Comparison of ENCODE assay signal across 8 cellular contexts in genomic region chr5:60677831-60678664, GRCh38. TPM values are rescaled to one million over a fixed set of nuclear protein-coding genes. Genes with fewer than 3 reads are reported as not detected.
DNase-seq lines count a peak whose midpoint lies in the region; ATAC-seq and TF ChIP-seq lines count a peak whose summit lies in the region.

No MANE protein-coding gene starts in this region.

- no TSS peak for BruUV-seq in MCF 10A (replicated peaks; lab: Mats Ljungman, UMichigan)

- TF ChIP-seq POLR2A in right lobe of liver (IDR thresholded peaks at IDR 0.05) = no peak

- peak; percentile 13 for DNase-seq in NOMO-1 treated with DMSO at 0.1 percent for 48 hours (lab: John Stamatoyannopoulos, UW; ENCODE audit: unreplicated experiment)
- DNase-seq in NOMO-1 treated with dmso at 0.1 percent for 144 hours (lab: John Stamatoyannopoulos, UW; ENCODE audit: unreplicated experiment) = no peak
- peak; percentile 24 for DNase-seq in MM.1S
- DNase-seq in MCF 10A (ENCODE audit: unreplicated experiment) = peak; percentile 58
- DNase-seq in right lobe of liver = no peak
- DNase-seq in 8988T = no peak
- no peak for DNase-seq in effector CD4-positive, alpha-beta T cell

- POLR2A ChIA-PET in MCF 10A (lab: Yijun Ruan, JAX) = interaction anchor here (0.7 to 1.8 kb wide), 5 partner anchors 22 to 1460 kb away, joined by 3 to 5 read pairs (median 3); partner anchors contain the start of gene DEPDC1B

- no peaks in the 10 kb centered on the region for H3F3A ChIP-seq in MM.1S (ENCODE audit: insufficient read depth, low read length)

- no peak overlapping the region for H3K4me2 ChIP-seq in MM.1S (ENCODE audit: low read depth, low read length)

- no peaks in the 10 kb centered on the region for H3K9me3 Mint-ChIP-seq in MCF 10A (ENCODE audit: unreplicated experiment)

- WGBS in right lobe of liver (ENCODE audit: insufficient coverage, low coverage, low lambda C conversion rate, missing lambda C conversion rate) = 39% methylated on average over 6 of the region's 6 CpGs

- H3K4me1 Mint-ChIP-seq in MCF 10A (ENCODE audit: insufficient read depth, unreplicated experiment) = no peaks in the 10 kb centered on the region

- H3K4me3 Mint-ChIP-seq in MCF 10A (ENCODE audit: unreplicated experiment) = peak overlapping the region; percentile 13

- peaks cover 82% of the 10 kb centered on the region for H3K79me2 ChIP-seq in MM.1S (ENCODE audit: low read length)

- H3K27me3 ChIP-seq in MM.1S (replicated peaks; ENCODE audit: insufficient read depth, low read length) (no peaks in the 10 kb centered on the region), right lobe of liver (no peaks in the 10 kb centered on the region)

- H4K20me1 ChIP-seq in MM.1S (ENCODE audit: insufficient read depth, low read length) = no peaks in the 10 kb centered on the region

- H3K4me1 ChIP-seq in MM.1S (ENCODE audit: low read length) (peaks cover 7% of the 10 kb centered on the region), right lobe of liver (peaks cover 0 to 14% (median 9%) of the 10 kb centered on the region in 4 donors)

- TF ChIP-seq CTCF in MM.1S (IDR thresholded peaks at IDR 0.05; ENCODE audit: low read length) (peak; percentile 54), MCF 10A (IDR thresholded peaks at IDR 0.05; ENCODE audit: unreplicated experiment) (peak; percentile 47), right lobe of liver (IDR thresholded peaks at IDR 0.05) (peak; percentile 54 to 58 (median 55))

- peak overlapping the region; percentile 84 for H3K27ac Mint-ChIP-seq in MCF 10A (ENCODE audit: low read depth, unreplicated experiment)

- intact Hi-C loops in MCF 10A (cut with micrococcal nuclease) = loop anchor here (1.0 to 10.0 kb wide), 9 partner anchors 164 to 1256 kb away; partner anchors contain the start of genes ELOVL7, ERCC8 and NDUFAF2
- intact Hi-C loops in right lobe of liver (cut with DNase I) = no loop called here

- H3K9me3 ChIP-seq in MM.1S (replicated peaks; ENCODE audit: insufficient read depth, low read length) = no peaks in the 10 kb centered on the region
- no peaks in the 10 kb centered on the region for H3K9me3 ChIP-seq in right lobe of liver

- CTCF ChIA-PET in MCF 10A (lab: Yijun Ruan, JAX) = interaction anchor here (0.6 to 3.5 kb wide), 36 partner anchors 9 to 1256 kb away, joined by 3 to 24 read pairs (median 4); partner anchors contain the start of genes DEPDC1B, ELOVL7, ERCC8 and NDUFAF2

- H3K36me3 Mint-ChIP-seq in MCF 10A (ENCODE audit: insufficient read depth, unreplicated experiment) = no peaks in the 10 kb centered on the region

- no peak overlapping the region for H3K4me3 ChIP-seq in MM.1S (ENCODE audit: low read length)
- H3K4me3 ChIP-seq in right lobe of liver = no peak overlapping the region

- H3K9me2 ChIP-seq in MM.1S (replicated peaks; ENCODE audit: insufficient read depth, low read length) = no peaks in the 10 kb centered on the region

- ATAC-seq in GM21367 (IDR thresholded peaks at IDR 0.05; ENCODE audit: unreplicated experiment) (peak; percentile 47), right lobe of liver (peak; percentile 57 to 65 (median 60))

- H3K9ac ChIP-seq in MM.1S (ENCODE audit: low read length) = no peak overlapping the region

- no peaks in the 10 kb centered on the region for H3K27me3 Mint-ChIP-seq in MCF 10A (ENCODE audit: insufficient read depth, unreplicated experiment)

- H3K27ac ChIP-seq in MM.1S (ENCODE audit: low read length) (no peak overlapping the region), right lobe of liver (no peak overlapping the region)

- H2AFZ ChIP-seq in MM.1S (ENCODE audit: low read length) = no peak overlapping the region

- no peaks in the 10 kb centered on the region for H3K36me3 ChIP-seq in MM.1S (replicated peaks; ENCODE audit: insufficient read depth, low read length)
- H3K36me3 ChIP-seq in right lobe of liver = no peaks in the 10 kb centered on the region

RNA-seq across cellular contexts. Expression of gene DEPDC1B, which starts 21.9 kb away (rescaled TPM):
- total RNA-seq in MCF 10A (2022) (6.0 and 11.3 TPM in 2 replicates), right lobe of liver (under 1 TPM in 5 of 6 experiments, not detected in 1; 0.15 to 0.98 (median 0.47) TPM)

Comparison
In these comparisons a context has a peak if more than half of its experiments do, and no peak if none do; other contexts are left out.
1. DNase-seq: peak in NOMO-1 treated with DMSO at 0.1 percent for 48 hours (single experiment), MM.1S (single experiment) and MCF 10A (single experiment); none in NOMO-1 treated with dmso at 0.1 percent for 144 hours (single experiment), right lobe of liver (0 of 3), 8988T (single experiment) and effector CD4-positive, alpha-beta T cell (single experiment).
2. Peak in every context shown above with its lines, with median percentiles within 50 percentile points of each other: CTCF ChIP-seq.